Comparison of ENCODE assay signal across 15 cellular contexts in genomic region chr10:34446046-34446445, GRCh38.
"Had no signal": no experiment of that assay in that cellular context is flagged by ENCODE, and none has a peak within 500 bp of the region (broad histone marks: within the 10 kb centered on the region; RNA-seq: fewer than 3 reads in every experiment).

No MANE protein-coding gene starts in this region.

- H3K27me3 ChIP-seq: right atrium auricular region, testis had no signal

- ATAC-seq: activated CD8-positive, alpha-beta memory T cell treated with anti-CD3 and anti-CD28 coated beads, Interleukin-2, amount 10 ng/mL, durations not matched to agents 7 days and 5 days; naive thymus-derived CD8-positive, alpha-beta T cell had no signal

- DNase-seq: activated B cell treated with CpG ODN at 0.5 μM for 24 hours; activated CD4-positive, alpha-beta memory T cell treated with anti-CD3 and anti-CD28 coated beads, Interleukin-2, amount 10 ng/mL, durations not matched to agents 7 days and 5 days; activated CD4-positive, alpha-beta T cell treated with anti-CD3 and anti-CD28 coated beads for 4 hours; activated CD8-positive, alpha-beta memory T cell treated with anti-CD3 and anti-CD28 coated beads, Interleukin-2, amount 10 ng/mL, durations not matched to agents 7 days and 5 days; amniotic stem cell; mesendoderm; naive thymus-derived CD8-positive, alpha-beta T cell; stimulated activated CD4-positive, alpha-beta T cell treated with anti-CD3 and anti-CD28 coated beads, Interleukin-4, amount 100 ng/mL, for 1 hour; T-helper 1 cell; T-helper 9 cell; testis had no signal

- FAIRE-seq: frontal cortex, keratinocyte had no signal

- H3K4me1 ChIP-seq: right atrium auricular region, testis had no signal

- H3K36me3 ChIP-seq: right atrium auricular region had no signal

- H3K4me2 ChIP-seq: smooth muscle cell had no signal

- H3K4me3 ChIP-seq: right atrium auricular region, smooth muscle cell, testis had no signal

- H3K27ac ChIP-seq: right atrium auricular region, testis had no signal

- H3K9me3 ChIP-seq: right atrium auricular region, testis had no signal
